Comparison of ENCODE assay signal across 9 cellular contexts in the genomic region with DNA sequence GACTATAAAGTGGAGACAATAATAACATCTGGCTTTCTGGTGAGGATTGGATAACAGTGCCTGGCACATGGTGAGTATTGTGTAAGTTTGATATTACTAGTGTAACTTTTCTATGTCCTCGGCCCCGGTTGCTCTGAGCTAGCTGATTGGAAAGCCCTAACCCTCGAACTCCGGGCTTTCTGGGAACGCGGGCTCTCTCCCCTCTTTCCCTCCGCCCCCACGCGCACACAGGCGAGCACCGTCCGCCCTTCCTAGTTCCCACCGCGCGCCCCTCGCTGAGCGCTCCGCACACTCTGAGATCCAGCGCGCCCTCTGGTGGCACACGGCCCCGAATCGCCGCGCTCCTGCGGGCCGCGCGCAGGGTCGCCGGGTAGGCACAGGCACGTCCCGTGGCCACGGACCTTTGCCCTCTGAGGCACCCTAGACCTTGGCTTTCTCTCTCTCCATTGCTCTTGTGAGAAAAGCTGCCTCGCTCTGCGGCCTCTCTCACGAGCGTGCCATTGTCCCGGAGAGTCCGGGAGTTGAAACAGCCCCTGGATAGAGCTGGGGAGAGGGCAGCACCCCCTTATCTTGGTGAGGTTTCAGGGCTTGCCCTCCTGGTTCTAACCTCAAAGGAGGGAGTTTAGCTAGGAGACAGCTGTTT. TPM values are rescaled to one million over a fixed set of nuclear protein-coding genes. Genes with fewer than 3 reads are reported as not detected.
DNase-seq lines count a peak whose midpoint lies in the region; ATAC-seq, FAIRE-seq and TF ChIP-seq lines count a peak whose summit lies in the region.
"Had no signal": no experiment of that assay in that cellular context is flagged by ENCODE, and none has a peak within 500 bp of the region (broad histone marks: within the 10 kb centered on the region; RNA-seq: fewer than 3 reads in every experiment).

No MANE protein-coding gene starts in this region.

- CTCF ChIA-PET in AG04449 (lab: Yijun Ruan, JAX), result interaction anchor here (0.6 to 6.4 kb wide), 50 partner anchors 8 to 645 kb away, joined by 3 to 198 read pairs (median 3); no protein-coding TSS in a partner anchor

- peak overlapping the region; percentile 35 to 43 for H3K4me3 Mint-ChIP-seq in stimulated activated naive B cell treated with anti-CD40 and anti-IgM and Interleukin-4, amounts not matched to agents 10 μg/mL and 1 μg/mL and 100 μg/mL, for 72 hours

- FAIRE-seq in GM18507 (lab: Jason Lieb, UNC), result peak; percentile 67

- H3K4me3 ChIP-seq in AG04449 (ENCODE audit: low read depth, low read length) (peak overlapping the region; percentile 38), mucosa of descending colon (no peak overlapping the region)

- DNase-seq in AG04449 (ENCODE audit: low read depth, low spot score) (no peak), GM18507 (ENCODE audit: extremely low spot score, insufficient read length, low read depth) (peak; percentile 61), NCI-H2227 (lab: John Stamatoyannopoulos, UW; ENCODE audit: unreplicated experiment) (peak; percentile 82), mucosa of descending colon (peak in 2 of 3 donors; percentile 55 to 63), occipital lobe (lab: John Stamatoyannopoulos, UW) (no peak)
- peak; percentile 26 to 27 for DNase-seq in activated CD4-positive, alpha-beta T cell treated with anti-CD3 and anti-CD28 coated beads, Interleukin-2, amount 50 U/mL, for 4 hours
- DNase-seq in effector CD8-positive, alpha-beta T cell (lab: John Stamatoyannopoulos, UW), result peak; percentile 16
- peak; percentile 25 for DNase-seq in stimulated activated naive B cell treated with anti-CD40 and anti-IgM and Interleukin-4, amounts not matched to agents 10 μg/mL and 1 μg/mL and 100 μg/mL, for 72 hours

- no peaks in the 10 kb centered on the region for H3K9me3 ChIP-seq in mucosa of descending colon

- TF ChIP-seq CTCF in AG04449 (IDR thresholded peaks at IDR 0.05; ENCODE audit: insufficient read depth, low read length, missing control alignments) (peak; percentile 94), mucosa of descending colon (IDR thresholded peaks at IDR 0.05) (peak; percentile 35)

- no peaks in the 10 kb centered on the region for H3K36me3 ChIP-seq in mucosa of descending colon (ENCODE audit: low read depth)

- peaks cover 0 to 4% of the 10 kb centered on the region in 2 donors for H3K4me1 Mint-ChIP-seq in stimulated activated naive B cell treated with anti-CD40 and anti-IgM and Interleukin-4, amounts not matched to agents 10 μg/mL and 1 μg/mL and 100 μg/mL, for 72 hours

- H3K36me3 Mint-ChIP-seq in stimulated activated naive B cell treated with anti-CD40 and anti-IgM and Interleukin-4, amounts not matched to agents 10 μg/mL and 1 μg/mL and 100 μg/mL, for 72 hours, result no peaks in the 10 kb centered on the region

- peak; percentile 67 for ATAC-seq in mucosa of descending colon
- peak; percentile 85 to 90 for ATAC-seq in stimulated activated naive B cell treated with anti-CD40 and anti-IgM and Interleukin-4, amounts not matched to agents 10 μg/mL and 1 μg/mL and 100 μg/mL, for 72 hours (replicated peaks)

- peaks cover 38 to 53% of the 10 kb centered on the region in 2 donors for H3K27me3 Mint-ChIP-seq in stimulated activated naive B cell treated with anti-CD40 and anti-IgM and Interleukin-4, amounts not matched to agents 10 μg/mL and 1 μg/mL and 100 μg/mL, for 72 hours

- intact Hi-C loops in mucosa of descending colon (cut with DNase I, micrococcal nuclease), result loop anchor here (10.0 kb wide), 1 partner anchor 298 kb away; no protein-coding TSS in a partner anchor

- H3K27ac Mint-ChIP-seq in stimulated activated naive B cell treated with anti-CD40 and anti-IgM and Interleukin-4, amounts not matched to agents 10 μg/mL and 1 μg/mL and 100 μg/mL, for 72 hours, result no peak overlapping the region

- no peaks in the 10 kb centered on the region for H3K9me3 Mint-ChIP-seq in stimulated activated naive B cell treated with anti-CD40 and anti-IgM and Interleukin-4, amounts not matched to agents 10 μg/mL and 1 μg/mL and 100 μg/mL, for 72 hours

- POLR2A ChIA-PET in AG04449 (lab: Yijun Ruan, JAX), result no interaction called here

- no peaks in the 10 kb centered on the region for H3K4me1 ChIP-seq in mucosa of descending colon (ENCODE audit: low read depth)

RNA-seq across cellular contexts. Expression of a gene that starts 23.2 kb away (rescaled TPM):
- total RNA-seq in mucosa of descending colon (under 1 TPM in 2 of 3 donors, not detected in 1; 0.14 to 0.32 TPM), occipital lobe (0.31 TPM)
- total RNA-seq: renal cortical epithelial cell had no signal

Comparison
In these comparisons a context has a peak if more than half of its experiments do, and no peak if none do; other contexts are left out.
1. DNase-seq: peak in GM18507 (single experiment), NCI-H2227 (single experiment), activated CD4-positive, alpha-beta T cell treated with anti-CD3 and anti-CD28 coated beads, Interleukin-2, amount 50 U/mL, for 4 hours (2 of 2), effector CD8-positive, alpha-beta T cell (single experiment), mucosa of descending colon (2 of 3) and stimulated activated naive B cell treated with anti-CD40 and anti-IgM and Interleukin-4, amounts not matched to agents 10 μg/mL and 1 μg/mL and 100 μg/mL, for 72 hours (single experiment); none in AG04449 (single experiment) and occipital lobe (single experiment).